Comparison of ENCODE assay signal across 25 cellular contexts in the genomic region with DNA sequence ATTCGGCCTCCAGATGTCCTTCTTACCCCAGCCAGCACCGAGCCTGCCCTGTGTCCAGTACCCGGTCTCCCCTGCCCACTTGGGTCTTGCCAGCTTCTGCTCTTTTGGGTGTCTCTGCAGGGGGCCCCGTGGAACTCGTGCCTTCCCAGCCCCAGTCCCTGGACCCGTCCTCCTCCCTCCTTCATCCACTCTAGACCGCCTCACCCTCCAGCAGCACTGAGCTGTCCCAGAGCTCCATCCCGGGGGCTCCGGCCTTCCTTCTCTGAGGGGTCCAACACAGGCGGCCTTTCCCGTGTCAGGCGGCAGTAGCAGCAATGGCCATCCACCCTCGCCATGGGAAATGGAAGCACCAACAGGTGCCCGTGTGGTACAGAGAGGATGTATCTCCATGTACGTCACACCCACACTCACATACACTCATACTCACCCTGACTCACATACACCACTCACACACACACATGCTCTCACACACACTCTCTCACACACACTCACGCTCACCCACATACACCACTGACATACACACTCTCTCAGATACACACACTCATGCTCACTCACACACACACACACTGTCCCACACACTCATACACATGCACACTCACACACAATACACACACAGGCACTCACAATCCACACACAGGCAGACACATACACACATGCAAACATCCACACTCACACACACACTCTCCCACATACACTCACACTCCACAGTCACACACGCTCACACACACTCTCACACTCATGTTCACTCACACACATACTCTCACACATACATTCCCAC.
"Had no signal": no experiment of that assay in that cellular context is flagged by ENCODE, and none has a peak within 500 bp of the region (broad histone marks: within the 10 kb centered on the region; RNA-seq: fewer than 3 reads in every experiment).

No MANE protein-coding gene starts in this region.

- ATAC-seq: effector memory CD8-positive, alpha-beta T cell; left colon; naive thymus-derived CD8-positive, alpha-beta T cell; stimulated activated naive B cell treated with anti-CD40 and anti-IgM and Interleukin-4, amounts not matched to agents 10 μg/mL and 1 μg/mL and 100 μg/mL, for 72 hours had no signal

- H3K4me1 Mint-ChIP-seq: central memory CD8-positive, alpha-beta T cell; immature natural killer cell; naive thymus-derived CD8-positive, alpha-beta T cell; stimulated activated naive B cell treated with anti-CD40 and anti-IgM and Interleukin-4, amounts not matched to agents 10 μg/mL and 1 μg/mL and 100 μg/mL, for 72 hours had no signal

- H3K9me3 Mint-ChIP-seq: central memory CD8-positive, alpha-beta T cell; immature natural killer cell; type B pancreatic cell had no signal

- H3K4me3 Mint-ChIP-seq: central memory CD8-positive, alpha-beta T cell; effector memory CD8-positive, alpha-beta T cell; immature natural killer cell; naive thymus-derived CD8-positive, alpha-beta T cell; stimulated activated naive B cell treated with anti-CD40 and anti-IgM and Interleukin-4, amounts not matched to agents 10 μg/mL and 1 μg/mL and 100 μg/mL, for 72 hours; type B pancreatic cell had no signal

- H3K27me3 Mint-ChIP-seq: central memory CD8-positive, alpha-beta T cell; effector memory CD8-positive, alpha-beta T cell; stimulated activated naive B cell treated with anti-CD40 and anti-IgM and Interleukin-4, amounts not matched to agents 10 μg/mL and 1 μg/mL and 100 μg/mL, for 72 hours had no signal

- H3K27ac Mint-ChIP-seq: effector memory CD8-positive, alpha-beta T cell; immature natural killer cell; naive thymus-derived CD8-positive, alpha-beta T cell; progenitor cell of endocrine pancreas; stimulated activated naive B cell treated with anti-CD40 and anti-IgM and Interleukin-4, amounts not matched to agents 10 μg/mL and 1 μg/mL and 100 μg/mL, for 72 hours; type B pancreatic cell had no signal

- H3K36me3 Mint-ChIP-seq: immature natural killer cell; naive thymus-derived CD8-positive, alpha-beta T cell; stimulated activated naive B cell treated with anti-CD40 and anti-IgM and Interleukin-4, amounts not matched to agents 10 μg/mL and 1 μg/mL and 100 μg/mL, for 72 hours; type B pancreatic cell had no signal

- FAIRE-seq: endometrium, frontal cortex had no signal

- DNase-seq: dermis blood vessel endothelial cell; effector memory CD8-positive, alpha-beta T cell; erythroblast; hypothalamus; immature natural killer cell; islet precursor cell; kidney glomerular epithelial cell; left colon; left ventricle myocardium inferior; mammary epithelial cell; mesendoderm; midbrain; naive thymus-derived CD8-positive, alpha-beta T cell; spleen; stimulated activated CD4-positive, alpha-beta T cell treated with anti-CD3 and anti-CD28 coated beads, Interleukin-15, amount 100 ng/mL, for 24 hours; stimulated activated CD4-positive, alpha-beta T cell treated with anti-CD3 and anti-CD28 coated beads, Interleukin-2, amount 100 ng/mL, for 48 hours; stimulated activated naive B cell treated with anti-CD40 and anti-IgM and Interleukin-4, amounts not matched to agents 10 μg/mL and 1 μg/mL and 100 μg/mL, for 72 hours; stomach; tibial artery; uterus had no signal
